Comparison of ENCODE assay signal across 15 cellular contexts in genomic region chr5:52999357-52999949, GRCh38. TPM values are rescaled to one million over a fixed set of nuclear protein-coding genes. Genes with fewer than 3 reads are reported as not detected.
A peak's percentile ranks its signal among the peaks of the same experiment; 100 is the strongest.
DNase-seq lines count a peak whose midpoint lies in the region; ATAC-seq, FAIRE-seq and TF ChIP-seq lines count a peak whose summit lies in the region.
"Had no signal": no experiment of that assay in that cellular context is flagged by ENCODE, and none has a peak within 500 bp of the region (broad histone marks: within the 10 kb centered on the region; RNA-seq: fewer than 3 reads in every experiment).

No MANE protein-coding gene starts in this region.

- H3K9ac ChIP-seq in astrocyte (ENCODE audit: low read length) = no peak overlapping the region
- H3K9ac ChIP-seq in mesendoderm (ENCODE audit: low read length) = no peak overlapping the region

- no peak overlapping the region for H3K56ac ChIP-seq in mesendoderm (ENCODE audit: low read length)

- FAIRE-seq in GM12892 (lab: Jason Lieb, UNC) (peak; percentile 36), astrocyte (lab: Jason Lieb, UNC) (peak; percentile 52)
- FAIRE-seq: endothelial cell of umbilical vein had no signal

- no peak overlapping the region for H2BK15ac ChIP-seq in mesendoderm (replicated peaks; ENCODE audit: low read depth)

- no CpG with 5 or more reads among the region's 1 CpG for WGBS in mesendoderm (ENCODE audit: extremely low coverage, insufficient coverage, low lambda C conversion rate)

- H3K4me2 ChIP-seq in astrocyte (ENCODE audit: low read length) = no peak overlapping the region
- H3K4me2 ChIP-seq in mesendoderm (ENCODE audit: low read length) = no peak overlapping the region

- H4K8ac ChIP-seq in mesendoderm (ENCODE audit: low read depth, low read length) = no peak overlapping the region

- H3K27me3 ChIP-seq in astrocyte (ENCODE audit: insufficient read depth, low read length) (no peaks in the 10 kb centered on the region), mesendoderm (ENCODE audit: insufficient read depth, low read length, poor library complexity) (no peaks in the 10 kb centered on the region)
- H3K27me3 ChIP-seq: cardiac muscle cell, transverse colon had no signal

- H3K9me3 ChIP-seq in astrocyte (ENCODE audit: insufficient read depth, low read depth, low read length) = no peaks in the 10 kb centered on the region
- H3K9me3 ChIP-seq: transverse colon had no signal

- H3K4me1 Mint-ChIP-seq in astrocyte (ENCODE audit: low read depth, unreplicated experiment) = peaks cover 5% of the 10 kb centered on the region

- H3K23ac ChIP-seq in mesendoderm (ENCODE audit: low read length) = no peak overlapping the region

- H4K5ac ChIP-seq in mesendoderm (ENCODE audit: low read length) = no peak overlapping the region

- TF ChIP-seq POLR2A in GM12892 (IDR thresholded peaks at IDR 0.05; ENCODE audit: low read depth, low read length) = no peak

- no peak for TF ChIP-seq CTCF in astrocyte (IDR thresholded peaks at IDR 0.05; ENCODE audit: insufficient read depth, low read depth, low read length)

- no peak overlapping the region for H3K4ac ChIP-seq in mesendoderm (ENCODE audit: low read depth, low read length)

- H2BK120ac ChIP-seq in mesendoderm (ENCODE audit: low read depth, low read length) = no peak overlapping the region

- DNase-seq in GM12892 (ENCODE audit: insufficient read length) = no peak
- DNase-seq in astrocyte (ENCODE audit: low read depth) = no peak
- peak; percentile 51 for DNase-seq in mesendoderm
- no peak for DNase-seq in NCI-H526 treated with DMSO at 0.1 percent for 48 hours (lab: John Stamatoyannopoulos, UW)
- DNase-seq in iPS-NIHi7 (ENCODE audit: extremely low spot score) = no peak
- DNase-seq: activated CD4-positive, alpha-beta T cell treated with anti-CD3 and anti-CD28 coated beads, Interleukin-2, amount 50 U/mL, for 4 hours; activated naive CD4-positive, alpha-beta T cell; OCI-M1; transverse colon had no signal

- peaks cover 12% of the 10 kb centered on the region for H4K20me1 ChIP-seq in astrocyte (ENCODE audit: insufficient read depth, low read length)

- H3K4me1 ChIP-seq in astrocyte (ENCODE audit: insufficient read depth, low read length) = peaks cover 11% of the 10 kb centered on the region
- H3K4me1 ChIP-seq in mesendoderm (ENCODE audit: control insufficient read depth, low read depth, low read length) = no peaks in the 10 kb centered on the region

- no peak overlapping the region for H3K18ac ChIP-seq in mesendoderm (ENCODE audit: low read length)

- H3K27ac ChIP-seq in astrocyte (ENCODE audit: low read depth, low read length) = no peak overlapping the region
- H3K27ac ChIP-seq in mesendoderm (ENCODE audit: low read depth, low read length) = no peak overlapping the region
- H3K27ac ChIP-seq: cardiac muscle cell, transverse colon had no signal

- no peaks in the 10 kb centered on the region for H3K36me3 ChIP-seq in astrocyte (ENCODE audit: insufficient read depth, low read length)
- no peaks in the 10 kb centered on the region for H3K36me3 ChIP-seq in mesendoderm (ENCODE audit: control insufficient read depth, insufficient read depth, low read length)
- H3K36me3 ChIP-seq: cardiac muscle cell, transverse colon had no signal

- no peaks in the 10 kb centered on the region for H3K27me3 Mint-ChIP-seq in astrocyte (ENCODE audit: low read depth, unreplicated experiment)

- H3K4me3 ChIP-seq in astrocyte (ENCODE audit: insufficient read depth, low read depth, low read length) (no peak overlapping the region), mesendoderm (ENCODE audit: low read length) (no peak overlapping the region)
- H3K4me3 ChIP-seq: cardiac muscle cell, transverse colon had no signal

- H2AFZ ChIP-seq in astrocyte (ENCODE audit: low read depth, low read length) = no peak overlapping the region

- no peaks in the 10 kb centered on the region for H3K9me3 Mint-ChIP-seq in astrocyte (ENCODE audit: unreplicated experiment)
- H3K9me3 Mint-ChIP-seq: mesothelial cell of epicardium had no signal

- ATAC-seq in HG02870 (IDR thresholded peaks at IDR 0.05; ENCODE audit: unreplicated experiment) = peak; percentile 44
- ATAC-seq in HG03135 (IDR thresholded peaks at IDR 0.05; ENCODE audit: unreplicated experiment) = no peak
- ATAC-seq in GM19328 (IDR thresholded peaks at IDR 0.05; ENCODE audit: unreplicated experiment) = no peak

- H2BK5ac ChIP-seq in mesendoderm (ENCODE audit: low read length) = no peak overlapping the region

- H3K27ac Mint-ChIP-seq in astrocyte (ENCODE audit: unreplicated experiment) = peak overlapping the region; percentile 47
- H3K27ac Mint-ChIP-seq: mesothelial cell of epicardium had no signal

- H3K4me3 Mint-ChIP-seq in astrocyte (ENCODE audit: unreplicated experiment) = no peak overlapping the region
- H3K4me3 Mint-ChIP-seq: mesothelial cell of epicardium had no signal

- H3K79me2 ChIP-seq in astrocyte (ENCODE audit: insufficient read depth, low read length) (peaks cover 47% of the 10 kb centered on the region), mesendoderm (ENCODE audit: control insufficient read depth, insufficient read depth, low read length) (no peaks in the 10 kb centered on the region)

- H3K36me3 Mint-ChIP-seq in astrocyte (ENCODE audit: low read depth, unreplicated experiment) = peaks cover 3% of the 10 kb centered on the region
- H3K36me3 Mint-ChIP-seq: mesothelial cell of epicardium had no signal

- no peak overlapping the region for H2AK5ac ChIP-seq in mesendoderm (ENCODE audit: low read length)

- H3K79me1 ChIP-seq in mesendoderm (ENCODE audit: low read length) = no peaks in the 10 kb centered on the region

RNA-seq across cellular contexts. Expression of gene ITGA2, which starts 10.3 kb away (rescaled TPM):
- polyA plus RNA-seq in GM12892 (2012; ENCODE audit: missing spikeins) = not detected
- 20.1 and 35.9 TPM in 2 replicates for total RNA-seq in astrocyte
- polyA plus RNA-seq in mesendoderm (2013, experiment 1 of 2) = 1.5 TPM
- polyA plus RNA-seq in mesendoderm (2013, experiment 2 of 2) = 1.6 TPM
